Comparison of ENCODE assay signal across 20 cellular contexts in the genomic region with DNA sequence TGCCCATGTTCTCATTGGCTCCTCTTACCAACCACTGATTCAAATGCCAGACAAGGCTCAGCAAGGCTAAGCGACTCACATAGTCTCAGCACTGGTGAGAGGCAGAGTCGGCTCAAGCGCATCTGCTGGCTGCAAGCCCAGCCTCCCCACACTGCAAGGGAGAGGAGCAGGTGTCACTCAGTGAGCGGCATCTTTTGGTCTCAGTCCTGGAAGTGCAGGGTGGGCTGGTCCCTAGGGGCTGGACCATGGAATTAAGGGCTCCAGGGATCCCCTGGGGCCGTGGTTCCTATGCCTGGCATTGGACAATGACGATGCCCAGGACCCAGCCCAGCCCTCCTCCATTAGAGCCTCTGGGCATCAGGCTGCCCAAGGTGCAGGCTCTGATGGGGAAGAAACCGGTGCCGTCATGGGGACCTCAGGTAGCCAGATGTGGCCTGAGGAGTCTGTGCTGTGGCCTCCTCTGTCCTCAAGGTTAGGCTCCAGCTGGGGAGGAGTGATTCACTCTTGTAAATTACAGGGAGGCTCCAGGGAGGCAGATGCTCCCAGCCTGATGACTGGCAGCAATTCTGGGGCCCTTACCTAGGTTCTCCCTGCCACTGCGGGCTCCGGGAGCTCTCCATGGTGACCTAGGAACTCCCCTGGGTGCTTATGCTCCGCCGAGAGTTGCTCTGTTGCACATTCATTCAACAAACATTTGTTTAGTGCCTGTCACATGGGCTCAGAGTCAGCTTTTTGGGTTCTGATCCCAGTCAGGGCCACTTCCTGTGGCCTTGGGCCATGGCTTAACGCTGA. TPM values are rescaled to one million over a fixed set of nuclear protein-coding genes. Genes with fewer than 3 reads are reported as not detected.
DNase-seq lines count a peak whose midpoint lies in the region; ATAC-seq and TF ChIP-seq lines count a peak whose summit lies in the region.
"Had no signal": no experiment of that assay in that cellular context is flagged by ENCODE, and none has a peak within 500 bp of the region (broad histone marks: within the 10 kb centered on the region; RNA-seq: fewer than 3 reads in every experiment).

No MANE protein-coding gene starts in this region.

- H3K4me3 ChIP-seq in PC-3 (ENCODE audit: low read length) (no peak overlapping the region), skeletal muscle tissue (ENCODE audit: low read length in 3 of 3) (no peak overlapping the region)
- H3K4me3 ChIP-seq: GM23248, transverse colon had no signal

- H3K4me2 ChIP-seq in PC-3 (ENCODE audit: low read length), result no peak overlapping the region

- H3K4me3 Mint-ChIP-seq in activated T-helper 17 cell treated with anti-CD3 and anti-CD28 coated beads, Interleukin-2, amount 50 U/mL, for 72 hours, result no peak overlapping the region
- H3K4me3 Mint-ChIP-seq: activated naive CD4-positive, alpha-beta T cell treated with anti-CD3 and anti-CD28 coated beads, Interleukin-2, amount 50 U/mL, for 24 hours; CD14-positive monocyte had no signal

- peak; percentile 56 for DNase-seq in NCI-H2196 (lab: John Stamatoyannopoulos, UW; ENCODE audit: unreplicated experiment)
- no peak for DNase-seq in NCI-H2196 treated with DMSO at 0.1 percent for 48 hours (lab: John Stamatoyannopoulos, UW; ENCODE audit: unreplicated experiment)
- DNase-seq in PC-3, result no peak
- no peak for DNase-seq in DMS153 treated with DMSO at 0.1 percent for 48 hours (lab: John Stamatoyannopoulos, UW; ENCODE audit: unreplicated experiment)
- DNase-seq: activated CD4-positive, alpha-beta T cell treated with anti-CD3 and anti-CD28 coated beads for 48 hours; cortex of kidney; foreskin keratinocyte; GM23248; left cardiac atrium; NCI-H2081 treated with DMSO at 0.1 percent for 48 hours; NCI-H526 treated with DMSO at 0.1 percent for 48 hours; stimulated activated naive CD4-positive, alpha-beta T cell; transverse colon had no signal

- TF ChIP-seq CTCF in PC-3 (conservative IDR thresholded peaks at IDR 0.05; ENCODE audit: low read depth, low read length), result no peak

- H3K27me3 ChIP-seq in PC-3 (ENCODE audit: low read length) (no peaks in the 10 kb centered on the region), skeletal muscle tissue (ENCODE audit: control insufficient read depth in 3 of 3, insufficient read depth in 3 of 3, low read length in 3 of 3) (peaks cover 0 to 6% (median 3%) of the 10 kb centered on the region in 3 donors)
- H3K27me3 ChIP-seq: foreskin keratinocyte, transverse colon had no signal

- H3F3A ChIP-seq in PC-3 (ENCODE audit: low read length, unreplicated experiment), result no peaks in the 10 kb centered on the region

- CTCF ChIA-PET in PC-3 (lab: Charles Lee), result no interaction called here

- H2AFZ ChIP-seq in PC-3 (ENCODE audit: low read length), result no peak overlapping the region
- H2AFZ ChIP-seq: GM23248 had no signal

- H3K27ac Mint-ChIP-seq in activated T-helper 17 cell treated with anti-CD3 and anti-CD28 coated beads, Interleukin-2, amount 50 U/mL, for 72 hours, result no peak overlapping the region
- H3K27ac Mint-ChIP-seq: activated naive CD4-positive, alpha-beta T cell treated with anti-CD3 and anti-CD28 coated beads, Interleukin-2, amount 50 U/mL, for 24 hours; CD14-positive monocyte had no signal

- H3K9me3 ChIP-seq in PC-3 (ENCODE audit: low read length), result no peaks in the 10 kb centered on the region
- no peaks in the 10 kb centered on the region for H3K9me3 ChIP-seq in skeletal muscle tissue (ENCODE audit: control insufficient read depth in 3 of 3, low read length in 3 of 3)
- H3K9me3 ChIP-seq: transverse colon had no signal

- H3K27me3 Mint-ChIP-seq in activated T-helper 17 cell treated with anti-CD3 and anti-CD28 coated beads, Interleukin-2, amount 50 U/mL, for 72 hours, result no peaks in the 10 kb centered on the region
- H3K27me3 Mint-ChIP-seq: activated naive CD4-positive, alpha-beta T cell treated with anti-CD3 and anti-CD28 coated beads, Interleukin-2, amount 50 U/mL, for 24 hours had no signal

- ATAC-seq in PC-3 (peak; percentile 42), GM18519 (IDR thresholded peaks at IDR 0.05; ENCODE audit: low FRiP score, unreplicated experiment) (no peak)
- no peak for ATAC-seq in activated T-helper 17 cell treated with anti-CD3 and anti-CD28 coated beads, Interleukin-2, amount 50 U/mL, for 72 hours (replicated peaks)
- ATAC-seq: foreskin keratinocyte, HepG2, left cardiac atrium had no signal

- H3K4me1 ChIP-seq in PC-3 (ENCODE audit: insufficient read depth, low read length), result no peaks in the 10 kb centered on the region
- peaks cover 10 to 21% (median 12%) of the 10 kb centered on the region in 3 donors for H3K4me1 ChIP-seq in skeletal muscle tissue (ENCODE audit: control insufficient read depth in 3 of 3, insufficient read depth in 3 of 3, low read length in 3 of 3)
- H3K4me1 ChIP-seq: foreskin keratinocyte, transverse colon had no signal

- intact Hi-C loops in PC-3 (cut with micrococcal nuclease), result no loop called here

- no peaks in the 10 kb centered on the region for H3K9me2 ChIP-seq in PC-3 (replicated peaks; ENCODE audit: low read length)

- H3K27ac ChIP-seq in PC-3 (ENCODE audit: low read length), result no peak overlapping the region
- H3K27ac ChIP-seq in cingulate gyrus (ENCODE audit: low read depth, low read length), result peak overlapping the region; percentile 54
- H3K27ac ChIP-seq in skeletal muscle tissue (ENCODE audit: low read depth, low read length), result peak overlapping the region; percentile 28
- H3K27ac ChIP-seq: foreskin keratinocyte, GM23248, transverse colon had no signal

- POLR2A ChIA-PET in PC-3 (lab: Charles Lee; ENCODE audit: unreplicated experiment), result no interaction called here

- peaks cover 43% of the 10 kb centered on the region for H3K36me3 Mint-ChIP-seq in activated T-helper 17 cell treated with anti-CD3 and anti-CD28 coated beads, Interleukin-2, amount 50 U/mL, for 72 hours (ENCODE audit: low read depth)
- H3K36me3 Mint-ChIP-seq: activated naive CD4-positive, alpha-beta T cell treated with anti-CD3 and anti-CD28 coated beads, Interleukin-2, amount 50 U/mL, for 24 hours had no signal

- 0 out of 2 replicates have a peak, but pooled peaks cover 3% of the 10 kb centered on the region for H4K20me1 ChIP-seq in PC-3 (ENCODE audit: low read length)

- H3K4me1 Mint-ChIP-seq in activated T-helper 17 cell treated with anti-CD3 and anti-CD28 coated beads, Interleukin-2, amount 50 U/mL, for 72 hours, result no peaks in the 10 kb centered on the region
- H3K4me1 Mint-ChIP-seq: activated naive CD4-positive, alpha-beta T cell treated with anti-CD3 and anti-CD28 coated beads, Interleukin-2, amount 50 U/mL, for 24 hours had no signal

- no peaks in the 10 kb centered on the region for H3K79me2 ChIP-seq in PC-3 (ENCODE audit: low read length)

- BruUV-seq in PC-3 (replicated peaks; lab: Mats Ljungman, UMichigan), result no TSS peak

- peaks cover 12% of the 10 kb centered on the region for H3K36me3 ChIP-seq in PC-3 (ENCODE audit: low read depth, low read length)
- peaks cover 0 to 2% (median 0%) of the 10 kb centered on the region in 3 donors for H3K36me3 ChIP-seq in skeletal muscle tissue (ENCODE audit: control insufficient read depth in 3 of 3, insufficient read depth in 3 of 3, low read length in 3 of 3)
- H3K36me3 ChIP-seq: transverse colon had no signal

- H3K9me3 Mint-ChIP-seq in activated T-helper 17 cell treated with anti-CD3 and anti-CD28 coated beads, Interleukin-2, amount 50 U/mL, for 72 hours, result no peaks in the 10 kb centered on the region
- H3K9me3 Mint-ChIP-seq: activated naive CD4-positive, alpha-beta T cell treated with anti-CD3 and anti-CD28 coated beads, Interleukin-2, amount 50 U/mL, for 24 hours; CD14-positive monocyte had no signal

- H3K9ac ChIP-seq in PC-3 (ENCODE audit: low read length), result no peak overlapping the region
- no peak overlapping the region for H3K9ac ChIP-seq in skeletal muscle tissue (ENCODE audit: low read depth in 1 of 3, low read length in 3 of 3)
- H3K9ac ChIP-seq: GM23248 had no signal

RNA-seq across cellular contexts. Expression of gene FADS2, which starts 28.0 kb away (rescaled TPM):
- total RNA-seq in PC-3 (2014; rRNA removed), result 246 and 305 TPM in 2 replicates
- total RNA-seq in skeletal muscle tissue, result 41.2 TPM
- 10 to 100 TPM in 1 of 2 donors, 1 to 10 TPM in 1; 9.4 to 58.3 TPM for total RNA-seq in activated T-helper 17 cell treated with anti-CD3 and anti-CD28 coated beads, Interleukin-2, amount 50 U/mL, for 72 hours

RNA-seq across cellular contexts. Expression of gene FADS3, which starts 35.2 kb away (rescaled TPM):
- total RNA-seq in PC-3 (2014; rRNA removed), result 67.9 and 119 TPM in 2 replicates
- 43.3 TPM for total RNA-seq in skeletal muscle tissue
- total RNA-seq in activated T-helper 17 cell treated with anti-CD3 and anti-CD28 coated beads, Interleukin-2, amount 50 U/mL, for 72 hours, result 10 to 100 TPM in 1 of 2 donors, 1 to 10 TPM in 1; 3.6 to 24.7 TPM

RNA-seq across cellular contexts. Expression of gene FADS1, which starts 39.3 kb away (rescaled TPM):
- 79.4 and 84.4 TPM in 2 replicates for total RNA-seq in PC-3 (2014; rRNA removed)
- total RNA-seq in skeletal muscle tissue, result 16.2 TPM
- total RNA-seq in activated T-helper 17 cell treated with anti-CD3 and anti-CD28 coated beads, Interleukin-2, amount 50 U/mL, for 72 hours, result 10 to 100 TPM in 1 of 2 donors, 1 to 10 TPM in 1; 5.6 to 22.9 TPM
